ENCODE assay signal across 9 cellular contexts in genomic region chrX:63349307-63349706, GRCh38. TPM values are rescaled to one million over a fixed set of nuclear protein-coding genes. Genes with fewer than 3 reads are reported as not detected.
DNase-seq lines count a peak whose midpoint lies in the region.
"Had no signal": no experiment of that assay in that cellular context is flagged by ENCODE, and none has a peak within 500 bp of the region (broad histone marks: within the 10 kb centered on the region; RNA-seq: fewer than 3 reads in every experiment).

No MANE protein-coding gene starts in this region.

- H3K27me3 ChIP-seq in HUES64 (ENCODE audit: insufficient read depth, low read length) (no peaks in the 10 kb centered on the region), SJSA1 (replicated peaks) (no peaks in the 10 kb centered on the region), iPS-18a (ENCODE audit: control insufficient read depth, insufficient read depth, low read length) (no peaks in the 10 kb centered on the region)

- H3K27ac ChIP-seq in HUES64 (ENCODE audit: low read depth, low read length) (no peak overlapping the region), SJSA1 (no peak overlapping the region), iPS-18a (ENCODE audit: low read length) (no peak overlapping the region)

- WGBS in HUES64: 36% methylated on average over 3 of the region's 3 CpGs

- H3K9me3 ChIP-seq in HUES64 (ENCODE audit: insufficient read depth, low read depth, low read length) (no peaks in the 10 kb centered on the region), SJSA1 (replicated peaks) (no peaks in the 10 kb centered on the region), iPS-18a (ENCODE audit: control insufficient read depth, low read depth, low read length) (peaks cover 18% of the 10 kb centered on the region)

- H3K36me3 ChIP-seq in HUES64 (ENCODE audit: insufficient read depth, low read length) (no peaks in the 10 kb centered on the region), SJSA1 (no peaks in the 10 kb centered on the region), iPS-18a (ENCODE audit: control insufficient read depth, low read depth, low read length) (peaks cover 2% of the 10 kb centered on the region)

- H3K4me3 ChIP-seq in HUES64 (ENCODE audit: low read length) (peak overlapping the region; percentile 94), SJSA1 (peak overlapping the region; percentile 56), iPS-18a (ENCODE audit: low read length) (peak overlapping the region; percentile 87)

- peak; percentile 62 for DNase-seq in DMS53 (lab: John Stamatoyannopoulos, UW)
- peak in 1 of 2 experiments; percentile 5 for DNase-seq in SJSA1 (ENCODE audit: low read depth in 1 of 2, low spot score in 2 of 2)
- DNase-seq in RPMI8226: no peak
- no peak for DNase-seq in DMS114 treated with DMSO at 0.1 percent for 48 hours (lab: John Stamatoyannopoulos, UW; ENCODE audit: unreplicated experiment)
- DNase-seq in HuH-7.5 (ENCODE audit: low spot score): no peak
- no peak for DNase-seq in HuH-7 (ENCODE audit: low spot score)
- DNase-seq: stimulated activated CD4-positive, alpha-beta T cell treated with anti-CD3 and anti-CD28 coated beads, Interleukin-12 subunit alpha, Interleukin-12 subunit beta, amount 100 ng/mL, for 4 hours had no signal

- H3K4me1 ChIP-seq in HUES64 (ENCODE audit: insufficient read depth, low read length) (peaks cover 5% of the 10 kb centered on the region; the same call in 1 of the 2 replicates), SJSA1 (replicated peaks) (no peaks in the 10 kb centered on the region), iPS-18a (ENCODE audit: control insufficient read depth, low read depth, low read length) (peaks cover 7% of the 10 kb centered on the region)

- no peak overlapping the region for H3K9ac ChIP-seq in HUES64 (ENCODE audit: low read depth, low read length)
- no peak overlapping the region for H3K9ac ChIP-seq in iPS-18a (ENCODE audit: low read length)

RNA-seq across cellular contexts. Expression of gene SPIN4, which starts 1.8 kb away (rescaled TPM):
- 13.0 TPM for polyA plus RNA-seq in HUES64 (2013, experiment 1 of 2)
- polyA plus RNA-seq in HUES64 (2013, experiment 2 of 2): 12.2 TPM
- total RNA-seq in SJSA1 (2014; rRNA removed; shearing (Covaris generic)): 13.3 and 21.7 TPM in 2 replicates
